In genomic region chr13:27172495-27172842, GRCh38 we compare ENCODE assay signal across 8 cellular contexts. TPM values are rescaled to one million over a fixed set of nuclear protein-coding genes. Genes with fewer than 3 reads are reported as not detected.
DNase-seq lines count a peak whose midpoint lies in the region; ATAC-seq, FAIRE-seq and TF ChIP-seq lines count a peak whose summit lies in the region.

No MANE protein-coding gene starts in this region.

- DNase-seq in NCI-H1092 treated with DMSO at 0.1 percent for 48 hours (lab: John Stamatoyannopoulos, UW) (peak; percentile 27), NCI-H1092 (lab: John Stamatoyannopoulos, UW) (no peak), NOMO-1 treated with DMSO at 0.1 percent for 48 hours (lab: John Stamatoyannopoulos, UW; ENCODE audit: unreplicated experiment) (peak; percentile 83), MCF 10A (ENCODE audit: unreplicated experiment) (peak; percentile 28), lower lobe of right lung (no peak), urothelium cell line (ENCODE audit: low spot score) (peak; percentile 5), retina (no peak)

- H3K4me3 Mint-ChIP-seq in MCF 10A (ENCODE audit: unreplicated experiment), result peak overlapping the region; percentile 78

- no peaks in the 10 kb centered on the region for H3K9me3 Mint-ChIP-seq in MCF 10A (ENCODE audit: unreplicated experiment)

- H3K27ac Mint-ChIP-seq in MCF 10A (ENCODE audit: low read depth, unreplicated experiment), result peak overlapping the region; percentile 72

- POLR2A ChIA-PET in MCF 10A (lab: Yijun Ruan, JAX), result interaction anchor here (0.6 to 1.8 kb wide), 18 partner anchors 8 to 1376 kb away, joined by 3 to 12 read pairs (median 4); partner anchors contain the start of genes RASL11A and RPL21

- no peaks in the 10 kb centered on the region for H3K9me3 ChIP-seq in lower lobe of right lung

- H3K27me3 ChIP-seq in lower lobe of right lung (ENCODE audit: low read depth), result no peaks in the 10 kb centered on the region

- peak overlapping the region; percentile 90 for H3K27ac ChIP-seq in lower lobe of right lung

- peaks cover 37% of the 10 kb centered on the region for H3K4me1 Mint-ChIP-seq in MCF 10A (ENCODE audit: insufficient read depth, unreplicated experiment)

- H3K27me3 Mint-ChIP-seq in MCF 10A (ENCODE audit: insufficient read depth, unreplicated experiment), result no peaks in the 10 kb centered on the region

- CTCF ChIA-PET in MCF 10A (lab: Yijun Ruan, JAX), result interaction anchor here (0.6 to 1.1 kb wide), 5 partner anchors 23 to 356 kb away, joined by 3 read pairs; no protein-coding TSS in a partner anchor

- no peaks in the 10 kb centered on the region for H3K36me3 ChIP-seq in lower lobe of right lung

- no peaks in the 10 kb centered on the region for H3K36me3 Mint-ChIP-seq in MCF 10A (ENCODE audit: insufficient read depth, unreplicated experiment)

- no peak for FAIRE-seq in urothelium cell line (lab: Jason Lieb, UNC)

- peaks cover 35% of the 10 kb centered on the region for H3K4me1 ChIP-seq in lower lobe of right lung

- ATAC-seq in lower lobe of right lung (no peak), GM19467 (IDR thresholded peaks at IDR 0.05; ENCODE audit: unreplicated experiment) (no peak)

- BruUV-seq in MCF 10A (replicated peaks; lab: Mats Ljungman, UMichigan), result no TSS peak

- H3K4me3 ChIP-seq in lower lobe of right lung, result peak overlapping the region; percentile 89

- TF ChIP-seq CTCF in MCF 10A (IDR thresholded peaks at IDR 0.05; ENCODE audit: unreplicated experiment) (no peak), lower lobe of right lung (IDR thresholded peaks at IDR 0.05) (no peak)

- intact Hi-C loops in MCF 10A (cut with micrococcal nuclease) (loop anchor here (1.0 to 10.0 kb wide), 4 partner anchors 79 to 185 kb away; partner anchors contain the start of genes RASL11A and RPL21), lower lobe of right lung (cut with DNase I) (no loop called here)

RNA-seq across cellular contexts. Expression of gene USP12, which starts 0.9 kb away (rescaled TPM):
- total RNA-seq in MCF 10A (2022) (20.6 and 21.7 TPM in 2 replicates), lower lobe of right lung (36.7 TPM)

Comparison
In these comparisons a context has a peak if more than half of its experiments do, and no peak if none do; other contexts are left out.
1. DNase-seq: peak in NCI-H1092 treated with DMSO at 0.1 percent for 48 hours (single experiment), NOMO-1 treated with DMSO at 0.1 percent for 48 hours (single experiment), MCF 10A (single experiment) and urothelium cell line (single experiment); none in NCI-H1092 (single experiment), lower lobe of right lung (single experiment) and retina (single experiment).